Comparison of ENCODE assay signal across 16 cellular contexts in genomic region chr2:181241366-181241765, GRCh38.
DNase-seq lines count a peak whose midpoint lies in the region; ATAC-seq and TF ChIP-seq lines count a peak whose summit lies in the region.
"Had no signal": no experiment of that assay in that cellular context is flagged by ENCODE, and none has a peak within 500 bp of the region (broad histone marks: within the 10 kb centered on the region; RNA-seq: fewer than 3 reads in every experiment).

No MANE protein-coding gene starts in this region.

- H3K36me3 Mint-ChIP-seq in activated T-helper 2 cell treated with anti-CD3 and anti-CD28 coated beads, Interferon-gamma antibody, Interleukin-2, Interleukin-4, amounts not matched to agents 10 μg/mL and 5 μg/mL and 100 μg/mL, durations not matched to agents 14 hours and 24 hours and 36 hours (ENCODE audit: low read depth): peaks cover 45% of the 10 kb centered on the region
- no peaks in the 10 kb centered on the region for H3K36me3 Mint-ChIP-seq in Calu3 (ENCODE audit: insufficient read depth, unreplicated experiment)

- H3K9me3 Mint-ChIP-seq in activated T-helper 2 cell treated with anti-CD3 and anti-CD28 coated beads, Interferon-gamma antibody, Interleukin-2, Interleukin-4, amounts not matched to agents 10 μg/mL and 5 μg/mL and 100 μg/mL, durations not matched to agents 14 hours and 24 hours and 36 hours: peaks cover 16% of the 10 kb centered on the region
- peaks cover 2% of the 10 kb centered on the region for H3K9me3 Mint-ChIP-seq in Calu3 (ENCODE audit: low read depth, unreplicated experiment)

- H3K4me3 Mint-ChIP-seq in activated T-helper 2 cell treated with anti-CD3 and anti-CD28 coated beads, Interferon-gamma antibody, Interleukin-2, Interleukin-4, amounts not matched to agents 10 μg/mL and 5 μg/mL and 100 μg/mL, durations not matched to agents 14 hours and 24 hours and 36 hours (ENCODE audit: low read depth): no peak overlapping the region
- no peak overlapping the region for H3K4me3 Mint-ChIP-seq in Calu3 (ENCODE audit: low read depth, unreplicated experiment)
- H3K4me3 Mint-ChIP-seq: activated T-cell treated with anti-CD3 and anti-CD28 coated beads, Interleukin-2, amount 50 U/mL, for 4 hours had no signal

- CTCF ChIA-PET in Calu3 (lab: Charles Lee): no interaction called here

- TF ChIP-seq CTCF in Calu3 (IDR thresholded peaks at IDR 0.05; ENCODE audit: unreplicated experiment): no peak

- H3K27me3 Mint-ChIP-seq in activated T-helper 2 cell treated with anti-CD3 and anti-CD28 coated beads, Interferon-gamma antibody, Interleukin-2, Interleukin-4, amounts not matched to agents 10 μg/mL and 5 μg/mL and 100 μg/mL, durations not matched to agents 14 hours and 24 hours and 36 hours (ENCODE audit: low read depth): no peaks in the 10 kb centered on the region
- no peaks in the 10 kb centered on the region for H3K27me3 Mint-ChIP-seq in Calu3 (ENCODE audit: unreplicated experiment)

- H3K4me1 Mint-ChIP-seq in activated T-helper 2 cell treated with anti-CD3 and anti-CD28 coated beads, Interferon-gamma antibody, Interleukin-2, Interleukin-4, amounts not matched to agents 10 μg/mL and 5 μg/mL and 100 μg/mL, durations not matched to agents 14 hours and 24 hours and 36 hours (ENCODE audit: low read depth): peaks cover 65% of the 10 kb centered on the region
- no peaks in the 10 kb centered on the region for H3K4me1 Mint-ChIP-seq in Calu3 (ENCODE audit: low read depth, unreplicated experiment)

- BruUV-seq in Calu3 (replicated peaks; lab: Mats Ljungman, UMichigan): no TSS peak

- intact Hi-C loops in activated T-helper 2 cell treated with anti-CD3 and anti-CD28 coated beads, Interferon-gamma antibody, Interleukin-2, Interleukin-4, amounts not matched to agents 10 μg/mL and 5 μg/mL and 100 μg/mL, durations not matched to agents 14 hours and 24 hours and 36 hours (cut with micrococcal nuclease): loop anchor here (2.0 to 5.0 kb wide), 6 partner anchors 44 to 216 kb away; partner anchors contain the start of gene ITGA4
- intact Hi-C loops in Calu3 (cut with micrococcal nuclease; ENCODE audit: unreplicated experiment): no loop called here

- ATAC-seq in GM19351 (IDR thresholded peaks at IDR 0.05; ENCODE audit: unreplicated experiment): peak; percentile 9
- peak; percentile 7 for ATAC-seq in HG03159 (IDR thresholded peaks at IDR 0.05; ENCODE audit: unreplicated experiment)
- ATAC-seq in left lobe of liver: no peak

- peak overlapping the region; percentile 76 for H3K27ac Mint-ChIP-seq in activated T-helper 2 cell treated with anti-CD3 and anti-CD28 coated beads, Interferon-gamma antibody, Interleukin-2, Interleukin-4, amounts not matched to agents 10 μg/mL and 5 μg/mL and 100 μg/mL, durations not matched to agents 14 hours and 24 hours and 36 hours
- H3K27ac Mint-ChIP-seq in Calu3 (ENCODE audit: unreplicated experiment): no peak overlapping the region

- DNase-seq in NCI-H82 (lab: John Stamatoyannopoulos, UW) (peak; percentile 46), NCI-H82 treated with DMSO at 0.1 percent for 48 hours (lab: John Stamatoyannopoulos, UW; ENCODE audit: unreplicated experiment) (no peak), left lobe of liver (ENCODE audit: low spot score) (no peak), NCI-H2227 treated with DMSO at 0.1 percent for 48 hours (lab: John Stamatoyannopoulos, UW) (no peak), Calu3 (no peak)
- no peak for DNase-seq in activated T-helper 2 cell treated with anti-CD3 and anti-CD28 coated beads, Interferon-gamma antibody, Interleukin-2, Interleukin-4, amounts not matched to agents 10 μg/mL and 5 μg/mL and 100 μg/mL, durations not matched to agents 14 hours and 24 hours and 36 hours (ENCODE audit: low spot score)
- DNase-seq: 8988T; activated T-cell treated with anti-CD3 and anti-CD28 coated beads, Interleukin-2, amount 50 U/mL, for 4 hours; head of caudate nucleus; Kasumi-1; NCI-H1105; NCI-H2081; substantia nigra; uterus had no signal
